2 cellular contexts compared by ENCODE assay signal in the genomic region with DNA sequence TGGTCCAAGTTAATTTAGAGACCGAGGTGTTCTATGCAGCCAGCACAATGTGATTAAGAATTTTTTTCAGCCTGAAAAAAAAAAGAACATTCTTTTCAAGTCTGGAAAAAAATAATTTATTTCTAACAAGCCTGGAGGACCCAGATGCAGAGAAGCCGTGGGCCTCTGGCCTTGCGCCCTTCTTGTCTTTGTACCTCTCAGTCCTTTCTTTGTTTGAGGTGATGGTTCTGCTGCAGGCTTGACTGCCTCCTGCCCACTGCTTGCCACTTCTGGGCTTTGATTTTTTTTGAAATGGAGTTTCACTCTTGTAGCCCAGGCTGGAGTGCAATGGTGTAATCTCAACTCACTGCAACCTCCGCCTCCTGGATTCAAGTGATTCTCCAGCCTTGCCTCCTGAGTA.
TF ChIP-seq lines count a peak whose summit lies in the region.

No MANE protein-coding gene starts in this region.

TF ChIP-seq in SK-N-SH, 30 proteins besides CTCF, POLR2A, EP300 and RAD21 (continued from another document):
- no peak for TF ChIP-seq USF2 (IDR thresholded peaks at IDR 0.05; ENCODE audit: borderline replicate concordance, low read depth, low read length)

TF ChIP-seq in SK-N-SH treated with all-trans-retinoic acid at 6 μM for 48 hours, 23 proteins besides CTCF, POLR2A, EP300 and RAD21 (continued from another document):
- TF ChIP-seq CSRNP3 (CRISPR knock-in tag; IDR thresholded peaks at IDR 0.05) = no peak
- TF ChIP-seq ZFP30 (CRISPR knock-in tag; IDR thresholded peaks at IDR 0.05) = no peak
- TF ChIP-seq CSDC2 (CRISPR knock-in tag; IDR thresholded peaks at IDR 0.05) = no peak
- no peak for TF ChIP-seq ARNTL (CRISPR knock-in tag; IDR thresholded peaks at IDR 0.05; ENCODE audit: borderline replicate concordance, low read depth)
- TF ChIP-seq RARB (CRISPR knock-in tag; IDR thresholded peaks at IDR 0.05) = no peak
- TF ChIP-seq SNAI2 (CRISPR knock-in tag; IDR thresholded peaks at IDR 0.05) = no peak
- no peak for TF ChIP-seq ESRRG (CRISPR knock-in tag; IDR thresholded peaks at IDR 0.05)
- TF ChIP-seq TSHZ2 (CRISPR knock-in tag; IDR thresholded peaks at IDR 0.05) = no peak
- no peak for TF ChIP-seq ZC3H10 (CRISPR knock-in tag; IDR thresholded peaks at IDR 0.05)
- no peak for TF ChIP-seq ZFP3 (CRISPR knock-in tag; IDR thresholded peaks at IDR 0.05)
